In genomic region chr22:42326786-42327185, GRCh38 we compare ENCODE assay signal across 16 cellular contexts.
"Had no signal": no experiment of that assay in that cellular context is flagged by ENCODE, and none has a peak within 500 bp of the region (broad histone marks: within the 10 kb centered on the region; RNA-seq: fewer than 3 reads in every experiment).

No MANE protein-coding gene starts in this region.

- H3K27ac ChIP-seq: dorsolateral prefrontal cortex, heart right ventricle, parathyroid adenoma, stomach, VCaP had no signal

- H3K4me1 ChIP-seq: parathyroid adenoma had no signal

- H3K9me3 ChIP-seq: heart right ventricle, stomach had no signal

- H3K36me3 ChIP-seq: heart right ventricle, stomach had no signal

- ATAC-seq: activated CD8-positive, alpha-beta T cell treated with anti-CD3 and anti-CD28 coated beads for 36 hours; activated T-cell treated with anti-CD3 and anti-CD28 coated beads, Interleukin-2, amount 50 U/mL, for 72 hours; esophagus mucosa; heart right ventricle; naive thymus-derived CD4-positive, alpha-beta T cell had no signal

- H3K4me3 ChIP-seq: dorsolateral prefrontal cortex, heart right ventricle, stomach had no signal

- H3K27me3 ChIP-seq: dorsolateral prefrontal cortex, heart right ventricle, stomach had no signal

- DNase-seq: activated CD8-positive, alpha-beta memory T cell treated with anti-CD3 and anti-CD28 coated beads, Interleukin-2, amount 50 U/mL, for 4 hours; activated CD8-positive, alpha-beta T cell treated with anti-CD3 and anti-CD28 coated beads for 36 hours; activated naive CD4-positive, alpha-beta T cell treated with Interleukin-2 at 50 U/mL for 16 hours; activated T-cell treated with anti-CD3 and anti-CD28 coated beads, Interleukin-2, amount 50 U/mL, for 72 hours; central memory CD4-positive, alpha-beta T cell; heart right ventricle; naive thymus-derived CD4-positive, alpha-beta T cell; retina; stimulated activated CD4-positive, alpha-beta T cell treated with anti-CD3 and anti-CD28 coated beads, Interleukin-15, amount 100 ng/mL, for 24 hours; stimulated activated CD4-positive, alpha-beta T cell treated with anti-CD3 and anti-CD28 coated beads, Interleukin-4, amount 100 ng/mL, for 4 hours; stomach; T1000 had no signal
